11 cellular contexts compared by ENCODE assay signal in genomic region chr20:60009826-60010616, GRCh38. TPM values are rescaled to one million over a fixed set of nuclear protein-coding genes. Genes with fewer than 3 reads are reported as not detected.
DNase-seq lines count a peak whose midpoint lies in the region; ATAC-seq and TF ChIP-seq lines count a peak whose summit lies in the region.
"Had no signal": no experiment of that assay in that cellular context is flagged by ENCODE, and none has a peak within 500 bp of the region (broad histone marks: within the 10 kb centered on the region; RNA-seq: fewer than 3 reads in every experiment).

No MANE protein-coding gene starts in this region.

- no peak overlapping the region for H3K27ac Mint-ChIP-seq in MCF 10A (ENCODE audit: low read depth, unreplicated experiment)
- H3K27ac Mint-ChIP-seq in activated CD4-positive, alpha-beta T cell treated with anti-CD3 and anti-CD28 coated beads, Interleukin-2, amount 10 ng/mL, durations not matched to agents 7 days and 5 days = no peak overlapping the region
- H3K27ac Mint-ChIP-seq: B cell had no signal

- H3K4me2 ChIP-seq in OCI-LY7 (ENCODE audit: low read length) = no peak overlapping the region

- H3K27me3 ChIP-seq in breast epithelium = no peaks in the 10 kb centered on the region

- TF ChIP-seq CTCF in MCF 10A (IDR thresholded peaks at IDR 0.05; ENCODE audit: unreplicated experiment) = peak; percentile 9
- no peak for TF ChIP-seq CTCF in breast epithelium (IDR thresholded peaks at IDR 0.05)
- peak; percentile 63 for TF ChIP-seq CTCF in OCI-LY7 (conservative IDR thresholded peaks at IDR 0.05; ENCODE audit: low read length)
- peak; percentile 11 for TF ChIP-seq CTCF in foreskin fibroblast (IDR thresholded peaks at IDR 0.05; ENCODE audit: low read depth, low read length)

- H3K36me3 ChIP-seq in breast epithelium = no peaks in the 10 kb centered on the region
- no peaks in the 10 kb centered on the region for H3K36me3 ChIP-seq in OCI-LY7 (ENCODE audit: insufficient read depth, low read length)

- CTCF ChIA-PET in MCF 10A (lab: Yijun Ruan, JAX) = interaction anchor here (0.9 to 1.9 kb wide), 8 partner anchors 16 to 60 kb away, joined by 3 to 8 read pairs (median 5); no protein-coding TSS in a partner anchor
- CTCF ChIA-PET in OCI-LY7 (lab: Charles Lee; ENCODE audit: unreplicated experiment) = interaction anchor here (0.6 to 0.7 kb wide), 4 partner anchors 13 to 118 kb away, joined by 3 to 8 read pairs (median 5); partner anchors contain the start of gene CDH26
- CTCF ChIA-PET in activated CD4-positive, alpha-beta T cell treated with anti-CD3 and anti-CD28 coated beads, Interleukin-2, amount 10 ng/mL, durations not matched to agents 7 days and 5 days (lab: Charles Lee) = interaction anchor here (0.6 kb wide), 1 partner anchor 13 kb away, joined by 3 read pairs; no protein-coding TSS in a partner anchor

- no peaks in the 10 kb centered on the region for H3K9me3 Mint-ChIP-seq in MCF 10A (ENCODE audit: unreplicated experiment)
- H3K9me3 Mint-ChIP-seq in activated CD4-positive, alpha-beta T cell treated with anti-CD3 and anti-CD28 coated beads, Interleukin-2, amount 10 ng/mL, durations not matched to agents 7 days and 5 days = no peaks in the 10 kb centered on the region

- H3K4me3 Mint-ChIP-seq in MCF 10A (ENCODE audit: unreplicated experiment) = no peak overlapping the region
- H3K4me3 Mint-ChIP-seq in activated CD4-positive, alpha-beta T cell treated with anti-CD3 and anti-CD28 coated beads, Interleukin-2, amount 10 ng/mL, durations not matched to agents 7 days and 5 days = no peak overlapping the region
- H3K4me3 Mint-ChIP-seq: B cell had no signal

- H3K27ac ChIP-seq in breast epithelium (no peak overlapping the region), OCI-LY7 (ENCODE audit: low read depth, low read length, poor library complexity, severe bottlenecking) (no peak overlapping the region)

- H3K9me2 ChIP-seq in OCI-LY7 (ENCODE audit: insufficient read depth, low read length) = no peaks in the 10 kb centered on the region

- no TSS peak for BruUV-seq in MCF 10A (replicated peaks; lab: Mats Ljungman, UMichigan)
- no TSS peak for BruUV-seq in OCI-LY7 (replicated peaks; lab: Mats Ljungman, UMichigan)

- H3K36me3 Mint-ChIP-seq in MCF 10A (ENCODE audit: insufficient read depth, unreplicated experiment) = no peaks in the 10 kb centered on the region
- no peaks in the 10 kb centered on the region for H3K36me3 Mint-ChIP-seq in activated CD4-positive, alpha-beta T cell treated with anti-CD3 and anti-CD28 coated beads, Interleukin-2, amount 10 ng/mL, durations not matched to agents 7 days and 5 days (ENCODE audit: low read depth)

- intact Hi-C loops in MCF 10A (cut with micrococcal nuclease) (no loop called here), breast epithelium (cut with DNase I; ENCODE audit: low total_unique reads) (loop anchor here (10.0 kb wide), 1 partner anchor 195 kb away; no protein-coding TSS in a partner anchor), OCI-LY7 (cut with micrococcal nuclease; ENCODE audit: unreplicated experiment) (no loop called here)

- no peaks in the 10 kb centered on the region for H3K4me1 ChIP-seq in breast epithelium
- no peaks in the 10 kb centered on the region for H3K4me1 ChIP-seq in OCI-LY7 (ENCODE audit: insufficient read depth, low read length, poor library complexity, severe bottlenecking)

- H3K4me1 Mint-ChIP-seq in MCF 10A (ENCODE audit: insufficient read depth, unreplicated experiment) = no peaks in the 10 kb centered on the region
- H3K4me1 Mint-ChIP-seq in activated CD4-positive, alpha-beta T cell treated with anti-CD3 and anti-CD28 coated beads, Interleukin-2, amount 10 ng/mL, durations not matched to agents 7 days and 5 days = peaks cover 26% of the 10 kb centered on the region
- H3K4me1 Mint-ChIP-seq: B cell had no signal

- TF ChIP-seq POLR2A in breast epithelium (IDR thresholded peaks at IDR 0.05) = no peak

- ATAC-seq in HG03432 (IDR thresholded peaks at IDR 0.05; ENCODE audit: unreplicated experiment) = no peak

- H3K27me3 Mint-ChIP-seq in MCF 10A (ENCODE audit: insufficient read depth, unreplicated experiment) = no peaks in the 10 kb centered on the region
- peaks cover 4% of the 10 kb centered on the region for H3K27me3 Mint-ChIP-seq in activated CD4-positive, alpha-beta T cell treated with anti-CD3 and anti-CD28 coated beads, Interleukin-2, amount 10 ng/mL, durations not matched to agents 7 days and 5 days
- H3K27me3 Mint-ChIP-seq: B cell had no signal

- H3K9me3 ChIP-seq in breast epithelium = no peaks in the 10 kb centered on the region
- no peaks in the 10 kb centered on the region for H3K9me3 ChIP-seq in OCI-LY7 (ENCODE audit: low read length)

- POLR2A ChIA-PET in MCF 10A (lab: Yijun Ruan, JAX) = interaction anchor here (1.2 kb wide), 1 partner anchor 12 kb away, joined by 5 read pairs; no protein-coding TSS in a partner anchor
- POLR2A ChIA-PET in OCI-LY7 (lab: Charles Lee) = interaction anchor here (0.8 kb wide), 1 partner anchor 115 kb away, joined by 3 read pairs; no protein-coding TSS in a partner anchor
- POLR2A ChIA-PET in activated CD4-positive, alpha-beta T cell treated with anti-CD3 and anti-CD28 coated beads, Interleukin-2, amount 10 ng/mL, durations not matched to agents 7 days and 5 days (lab: Charles Lee) = no interaction called here

- no peaks in the 10 kb centered on the region for H4K20me1 ChIP-seq in OCI-LY7 (ENCODE audit: insufficient read depth, low read length)

- no peak overlapping the region for H2AFZ ChIP-seq in OCI-LY7 (ENCODE audit: low read length)

- H3K79me2 ChIP-seq in OCI-LY7 (ENCODE audit: insufficient read depth, low read depth, low read length) = no peaks in the 10 kb centered on the region

- DNase-seq in MCF 10A (ENCODE audit: unreplicated experiment) (peak; percentile 8), breast epithelium (ENCODE audit: low spot score in 2 of 2) (no peak), OCI-LY7 (ENCODE audit: low spot score) (no peak), foreskin fibroblast (no peak), superior temporal gyrus (ENCODE audit: extremely low spot score) (peak; percentile 24), SKM-1 treated with dmso at 0.1 percent for 144 hours (lab: John Stamatoyannopoulos, UW; ENCODE audit: unreplicated experiment) (no peak)
- no peak for DNase-seq in activated CD4-positive, alpha-beta T cell treated with anti-CD3 and anti-CD28 coated beads, Interleukin-2, amount 10 ng/mL, durations not matched to agents 7 days and 5 days
- DNase-seq: cortex of kidney, NCI-H2029 treated with DMSO at 0.1 percent for 48 hours had no signal

- H3K4me3 ChIP-seq in breast epithelium = no peak overlapping the region
- no peak overlapping the region for H3K4me3 ChIP-seq in OCI-LY7 (ENCODE audit: low read depth, low read length, poor library complexity, severe bottlenecking)
- H3K4me3 ChIP-seq in foreskin fibroblast (ENCODE audit: low read depth in 1 of 2, low read length in 2 of 2) = no peak overlapping the region

RNA-seq across cellular contexts. Expression of gene CDH26, which starts 51.8 kb away (rescaled TPM):
- total RNA-seq in MCF 10A (2022) (0.12 and 0.71 TPM in 2 replicates), breast epithelium (1 to 10 TPM; 1.6 to 3.1 (median 2.1) TPM), OCI-LY7 (2022) (0.26 and 0.36 TPM in 2 replicates)
- 0.19 TPM in 1 of 2 replicates, not detected in the other for total RNA-seq in OCI-LY7 (2014; rRNA removed; shearing (Covaris generic))
- total RNA-seq in activated CD4-positive, alpha-beta T cell treated with anti-CD3 and anti-CD28 coated beads, Interleukin-2, amount 10 ng/mL, durations not matched to agents 7 days and 5 days = under 1 TPM; 0.40 to 0.47 TPM

Comparison
In these comparisons a context has a peak if more than half of its experiments do, and no peak if none do; other contexts are left out.
1. DNase-seq: peak in MCF 10A (single experiment) and superior temporal gyrus (single experiment); none in breast epithelium (0 of 2), OCI-LY7 (single experiment), foreskin fibroblast (0 of 2), activated CD4-positive, alpha-beta T cell treated with anti-CD3 and anti-CD28 coated beads, Interleukin-2, amount 10 ng/mL, durations not matched to agents 7 days and 5 days (single experiment) and SKM-1 treated with dmso at 0.1 percent for 144 hours (single experiment).
2. CTCF ChIP-seq: peak in MCF 10A (single experiment), OCI-LY7 (single experiment) and foreskin fibroblast (single experiment); none in breast epithelium (0 of 3).